11 cellular contexts compared by ENCODE assay signal in the genomic region with DNA sequence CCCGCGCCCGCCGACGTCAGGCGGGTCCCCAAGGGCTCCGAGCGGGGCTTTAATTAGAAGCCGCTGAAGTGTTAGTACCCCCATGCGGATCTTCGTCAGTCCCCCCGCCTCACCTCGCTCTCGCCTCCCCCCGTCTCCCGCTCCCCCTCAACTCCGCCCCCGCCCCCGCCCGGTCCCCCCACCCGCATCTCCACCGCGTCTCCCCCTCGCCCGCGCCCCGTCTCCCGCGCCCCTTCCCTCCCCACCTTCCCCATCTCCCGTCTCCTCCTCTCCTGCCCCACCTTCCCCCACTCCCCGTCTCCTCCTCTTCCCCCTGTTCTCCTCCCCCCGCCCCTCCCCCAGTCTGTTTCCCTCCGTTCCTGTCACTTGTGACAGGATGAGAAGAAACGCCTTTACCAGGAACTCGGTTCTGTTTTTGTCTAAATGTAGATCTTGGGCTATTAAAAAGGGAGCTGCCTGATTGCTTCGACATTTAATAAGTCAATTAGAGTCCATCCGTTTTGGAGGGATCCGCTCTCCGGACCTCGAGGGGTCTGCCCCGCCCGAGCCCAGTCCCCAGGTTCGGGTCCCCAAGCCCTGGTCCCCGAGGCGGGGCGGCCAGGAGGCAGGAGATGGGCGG. TPM values are rescaled to one million over a fixed set of nuclear protein-coding genes. Genes with fewer than 3 reads are reported as not detected.
DNase-seq lines count a peak whose midpoint lies in the region; ATAC-seq and TF ChIP-seq lines count a peak whose summit lies in the region.
"Had no signal": no experiment of that assay in that cellular context is flagged by ENCODE, and none has a peak within 500 bp of the region (broad histone marks: within the 10 kb centered on the region; RNA-seq: fewer than 3 reads in every experiment).

No MANE protein-coding gene starts in this region.

- no peak for TF ChIP-seq POLR2A in vagina (IDR thresholded peaks at IDR 0.05)

- WGBS in ectodermal cell, 2 experiments, result 1% methylated on average over 33 to 37 of the region's 47 CpGs

- H3K9me3 ChIP-seq in right atrium auricular region (no peaks in the 10 kb centered on the region), ectodermal cell (ENCODE audit: control insufficient read depth, low read length) (no peaks in the 10 kb centered on the region), vagina (no peaks in the 10 kb centered on the region)

- H3K4me3 ChIP-seq in right atrium auricular region (peak overlapping the region; percentile 37 to 56), ectodermal cell (ENCODE audit: insufficient read depth, low read depth, low read length) (peak overlapping the region; percentile 21), vagina (peak overlapping the region; percentile 40 to 48)

- H3K27ac ChIP-seq in right atrium auricular region (no peak overlapping the region), ectodermal cell (ENCODE audit: insufficient read depth, low read depth, low read length, poor library complexity, severe bottlenecking) (no peak overlapping the region), vagina (no peak overlapping the region)

- TF ChIP-seq CTCF in right atrium auricular region (IDR thresholded peaks at IDR 0.05) (no peak), vagina (IDR thresholded peaks at IDR 0.05) (no peak)

- no peak for DNase-seq in right atrium auricular region (ENCODE audit: low spot score)
- DNase-seq in left cardiac atrium, result no peak
- DNase-seq in mucosa of gallbladder (ENCODE audit: low spot score), result peak; percentile 60
- DNase-seq in vagina (ENCODE audit: extremely low spot score in 2 of 2), result no peak
- no peak for DNase-seq in foreskin melanocyte
- DNase-seq: GDM1, SW 1271 had no signal

- intact Hi-C loops in left cardiac atrium (cut with DNase I), result no loop called here
- intact Hi-C loops in vagina (cut with DNase I), result no loop called here

- ATAC-seq in left cardiac atrium, result no peak
- ATAC-seq in HG03378 (IDR thresholded peaks at IDR 0.05; ENCODE audit: unreplicated experiment), result no peak
- no peak for ATAC-seq in GM21529 (IDR thresholded peaks at IDR 0.05; ENCODE audit: unreplicated experiment)

- H3K27me3 ChIP-seq in right atrium auricular region (peaks cover 4 to 19% of the 10 kb centered on the region in 2 donors), ectodermal cell (ENCODE audit: control insufficient read depth, insufficient read depth, low read length, poor library complexity, severe bottlenecking) (peaks cover 71% of the 10 kb centered on the region), vagina (peaks cover 4% of the 10 kb centered on the region)

- H3K36me3 ChIP-seq in right atrium auricular region (no peaks in the 10 kb centered on the region), ectodermal cell (ENCODE audit: control insufficient read depth, insufficient read depth, low read length) (no peaks in the 10 kb centered on the region), vagina (no peaks in the 10 kb centered on the region)

- H3K4me1 ChIP-seq in right atrium auricular region (peaks cover 0 to 34% of the 10 kb centered on the region in 2 donors), ectodermal cell (ENCODE audit: control insufficient read depth, insufficient read depth, low read length) (peaks cover 28% of the 10 kb centered on the region), vagina (peaks cover 31% of the 10 kb centered on the region)

RNA-seq across cellular contexts. Expression of a gene that starts 1.0 kb away (rescaled TPM):
- 1 to 10 TPM in 1 of 2 donors, not detected in 1; 1.1 TPM for total RNA-seq in right atrium auricular region
- total RNA-seq in left cardiac atrium, result under 1 TPM; 0.68 to 0.80 TPM
- 0.98 TPM for polyA plus RNA-seq in ectodermal cell (2013, experiment 1 of 4)
- 0.84 TPM for polyA plus RNA-seq in ectodermal cell (2013, experiment 2 of 4)
- 0.75 TPM for polyA plus RNA-seq in ectodermal cell (2013, experiment 3 of 4)
- 0.57 TPM for polyA plus RNA-seq in ectodermal cell (2013, experiment 4 of 4)
- total RNA-seq in mucosa of gallbladder, result 69.5 TPM
- 17.4 TPM for total RNA-seq in vagina
- total RNA-seq: H4 had no signal

RNA-seq across cellular contexts. Expression of a gene that starts 24.1 kb away (rescaled TPM):
- total RNA-seq in right atrium auricular region (10 to 100 TPM; 46.2 to 59.5 TPM), left cardiac atrium (10 to 100 TPM; 53.3 to 61.7 TPM), mucosa of gallbladder (95.0 TPM), vagina (57.9 TPM)
- polyA plus RNA-seq in ectodermal cell (2013, experiment 1 of 4), result 175 TPM
- 183 TPM for polyA plus RNA-seq in ectodermal cell (2013, experiment 2 of 4)
- 170 TPM for polyA plus RNA-seq in ectodermal cell (2013, experiment 3 of 4)
- 180 TPM for polyA plus RNA-seq in ectodermal cell (2013, experiment 4 of 4)

RNA-seq across cellular contexts. Expression of a gene that starts 25.0 kb away (rescaled TPM):
- total RNA-seq in right atrium auricular region, result 10 to 100 TPM in 1 of 2 donors, 1 to 10 TPM in 1; 7.8 to 11.3 TPM
- total RNA-seq in left cardiac atrium, result 10 to 100 TPM; 13.8 to 14.0 TPM
- 28.9 TPM for polyA plus RNA-seq in ectodermal cell (2013, experiment 1 of 4)
- polyA plus RNA-seq in ectodermal cell (2013, experiment 2 of 4), result 28.7 TPM
- 30.9 TPM for polyA plus RNA-seq in ectodermal cell (2013, experiment 3 of 4)
- 30.9 TPM for polyA plus RNA-seq in ectodermal cell (2013, experiment 4 of 4)
- 196 TPM for total RNA-seq in mucosa of gallbladder
- 32.9 TPM for total RNA-seq in vagina
